In the genomic region with DNA sequence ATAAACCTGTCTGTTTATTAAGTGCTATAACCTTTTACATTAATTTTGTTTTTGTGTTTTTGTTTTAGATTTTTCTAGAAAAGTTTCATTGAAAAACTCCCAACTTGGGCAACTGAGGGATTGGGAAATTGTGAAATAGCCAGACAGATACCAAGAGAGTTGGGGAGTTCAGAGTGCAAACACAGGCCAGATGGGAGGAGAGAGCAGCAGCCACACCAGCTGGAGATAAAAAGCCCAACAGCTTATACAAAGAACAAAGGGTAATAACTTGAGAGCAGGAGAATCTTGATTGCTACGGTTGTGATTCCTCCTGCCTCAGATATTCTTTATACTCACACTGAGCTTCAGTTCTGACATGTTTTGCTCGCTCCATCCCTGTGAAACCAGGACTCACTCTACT, we compare ENCODE assay signal across 24 cellular contexts.
"Had no signal": no experiment of that assay in that cellular context is flagged by ENCODE, and none has a peak within 500 bp of the region (broad histone marks: within the 10 kb centered on the region; RNA-seq: fewer than 3 reads in every experiment).

No MANE protein-coding gene starts in this region.

- H3K36me3 ChIP-seq: adrenal gland, ascending aorta, brain microvascular endothelial cell, left lung, ovary, tibial artery, WERI-Rb-1 had no signal

- DNase-seq: activated CD4-positive, CD25-positive, alpha-beta regulatory T cell treated with anti-CD3 and anti-CD28 coated beads, Interleukin-2, amount 50 U/mL, for 72 hours; activated CD8-positive, alpha-beta memory T cell treated with anti-CD3 and anti-CD28 coated beads for 24 hours; activated CD8-positive, alpha-beta memory T cell treated with anti-CD3 and anti-CD28 coated beads, Interleukin-2, amount 50 U/mL, for 4 hours; activated naive CD4-positive, alpha-beta T cell; activated T-cell treated with anti-CD3 and anti-CD28 coated beads, Interleukin-2, amount 50 U/mL, for 24 hours; adrenal gland; brain microvascular endothelial cell; caudate nucleus; effector CD4-positive, alpha-beta T cell; erythroblast; foreskin fibroblast; kidney; left lung; natural killer cell; ovary; psoas muscle; right cardiac atrium; stimulated activated CD4-positive, alpha-beta T cell treated with anti-CD3 and anti-CD28 coated beads, Interleukin-1b, Interleukin-23, amount 100 ng/mL, for 48 hours; substantia nigra; T1000; tibial artery; WERI-Rb-1 had no signal

- H3K4me3 ChIP-seq: adrenal gland, ascending aorta, left lung, lung, ovary, psoas muscle, tibial artery had no signal

- FAIRE-seq: kidney had no signal

- H3K27me3 ChIP-seq: adrenal gland, ascending aorta, brain microvascular endothelial cell, left lung, ovary, tibial artery had no signal

- H3K4me1 ChIP-seq: adrenal gland, ascending aorta, left lung, psoas muscle, tibial artery had no signal

- H3K27ac ChIP-seq: adrenal gland, ascending aorta, brain microvascular endothelial cell, left lung, ovary, psoas muscle, tibial artery, WERI-Rb-1 had no signal
